Comparison of ENCODE assay signal across 8 cellular contexts in the genomic region with DNA sequence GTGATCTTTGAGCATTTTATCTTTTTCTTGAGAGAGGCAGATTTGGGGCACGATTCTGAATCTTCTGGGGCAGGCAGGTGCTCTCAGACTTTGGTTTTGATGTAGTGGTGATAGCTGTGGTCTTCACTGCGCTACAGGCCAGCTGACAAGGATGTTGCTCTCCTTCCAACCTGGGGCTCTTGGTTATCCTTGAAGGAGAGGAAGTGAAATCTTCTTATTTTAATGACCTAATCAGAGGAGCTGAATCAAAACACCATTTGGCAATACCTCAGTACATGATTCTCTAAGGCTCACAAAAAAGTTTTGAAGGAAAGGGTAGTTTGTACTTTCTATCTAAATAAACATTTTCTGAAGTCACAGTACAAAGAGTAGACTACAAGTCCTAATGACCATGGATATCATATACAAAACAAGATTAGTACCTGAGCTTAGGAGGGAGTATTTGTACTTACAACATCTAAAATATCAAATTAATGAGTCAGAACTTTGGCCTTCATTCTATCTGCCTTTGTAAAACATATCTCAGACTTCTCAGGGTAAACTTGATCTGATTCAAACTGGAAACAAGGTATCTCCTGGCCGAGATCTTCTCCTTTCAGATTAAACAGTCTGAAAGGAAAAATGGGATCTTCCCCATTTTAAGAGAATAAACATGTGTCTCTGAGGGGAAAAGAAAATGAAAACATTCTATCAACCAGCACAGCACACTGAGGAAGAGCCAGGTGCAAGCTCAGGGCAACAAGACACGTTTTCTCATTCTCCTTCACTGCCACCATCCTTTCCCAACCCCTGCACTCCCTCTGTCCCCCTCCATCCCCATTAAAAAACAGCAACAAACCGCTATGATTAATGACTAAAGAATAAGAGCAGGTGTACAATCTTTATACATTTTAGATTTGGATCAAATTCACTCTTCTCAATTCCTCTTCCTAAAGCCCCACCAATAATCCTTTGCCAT.
DNase-seq lines count a peak whose midpoint lies in the region; ATAC-seq, FAIRE-seq and TF ChIP-seq lines count a peak whose summit lies in the region.

No MANE protein-coding gene starts in this region.

- TF ChIP-seq RAD21 in liver (IDR thresholded peaks at IDR 0.05): no peak

- no peak for TF ChIP-seq CTCF in liver (IDR thresholded peaks at IDR 0.05; ENCODE audit: low read depth, low read length, missing input control)

- H3K9me3 ChIP-seq in T-helper 17 cell (ENCODE audit: control insufficient read depth, low read length, poor library complexity, severe bottlenecking) (no peaks in the 10 kb centered on the region), liver (ENCODE audit: control insufficient read depth in 4 of 4, low read length in 3 of 4) (no peaks in the 10 kb centered on the region)

- H3K27ac Mint-ChIP-seq in T-helper 17 cell: peak overlapping the region; percentile 51

- WGBS in liver: 72% methylated on average over 5 of the region's 5 CpGs

- no peak overlapping the region for H3K4me3 ChIP-seq in liver (ENCODE audit: low read depth in 1 of 3, low read length in 3 of 3)

- H3K9ac ChIP-seq in liver (ENCODE audit: low read depth in 1 of 2, low read length in 2 of 2): no peak overlapping the region

- H3K27me3 Mint-ChIP-seq in T-helper 17 cell: peaks cover 26% of the 10 kb centered on the region

- peaks cover 4% of the 10 kb centered on the region for H3K4me1 Mint-ChIP-seq in T-helper 17 cell

- H3K27me3 ChIP-seq in liver (ENCODE audit: control insufficient read depth in 4 of 4, insufficient read depth in 4 of 4, low read length in 3 of 4): no peaks in the 10 kb centered on the region

- H3K27ac ChIP-seq in liver (ENCODE audit: low read depth in 1 of 2, low read length in 2 of 2): peak overlapping the region; percentile 44 to 64

- H3K36me3 ChIP-seq in liver (ENCODE audit: control insufficient read depth in 4 of 4, insufficient read depth in 3 of 4, low read depth in 1 of 4, low read length in 3 of 4): no peaks in the 10 kb centered on the region

- H3K4me1 ChIP-seq in liver (ENCODE audit: control insufficient read depth in 4 of 4, insufficient read depth in 4 of 4, low read length in 3 of 4): peaks cover 0 to 3% (median 0%) of the 10 kb centered on the region in 4 donors

- FAIRE-seq in HTR-8/SVneo (lab: Jason Lieb, UNC): no peak

- H3K36me3 Mint-ChIP-seq in T-helper 17 cell (ENCODE audit: low read depth): no peaks in the 10 kb centered on the region

- H3K4me3 Mint-ChIP-seq in T-helper 17 cell: no peak overlapping the region

- DNase-seq in T-helper 17 cell: no peak
- DNase-seq in NCI-H146 (lab: John Stamatoyannopoulos, UW): no peak
- DNase-seq in HTR-8/SVneo (ENCODE audit: insufficient read length, low spot score): no peak
- no peak for DNase-seq in HK-2 (ENCODE audit: unreplicated experiment)

- peak; percentile 15 for ATAC-seq in GM18499 (IDR thresholded peaks at IDR 0.05; ENCODE audit: insufficient read depth, unreplicated experiment)
- ATAC-seq in HG02678 (IDR thresholded peaks at IDR 0.05; ENCODE audit: unreplicated experiment): peak; percentile 19
- ATAC-seq in T-helper 17 cell: no peak
- ATAC-seq in HG03378 (IDR thresholded peaks at IDR 0.05; ENCODE audit: unreplicated experiment): no peak

TF ChIP-seq in liver, 16 proteins besides CTCF, POLR2A, EP300 and RAD21:
- TF ChIP-seq TAF1 (conservative IDR thresholded peaks at IDR 0.05) (no peak), FOXA2 (IDR thresholded peaks at IDR 0.05) (no peak), HNF4A (conservative IDR thresholded peaks at IDR 0.05) (no peak), YY1 (IDR thresholded peaks at IDR 0.05) (no peak), EGR1 (IDR thresholded peaks at IDR 0.05; ENCODE audit: low read depth in 2 of 2) (no peak), JUND (IDR thresholded peaks at IDR 0.05) (no peak), NR2F2 (IDR thresholded peaks at IDR 0.05) (no peak), HNF4G (IDR thresholded peaks at IDR 0.05) (no peak), SP1 (IDR thresholded peaks at IDR 0.05) (no peak), FOXA1 (IDR thresholded peaks at IDR 0.05) (no peak), GABPA (IDR thresholded peaks at IDR 0.05 in 1 of 2, conservative IDR thresholded peaks at IDR 0.05 in 1 of 2) (no peak), RXRA (IDR thresholded peaks at IDR 0.05) (no peak)
- TF ChIP-seq, protein P1, sequence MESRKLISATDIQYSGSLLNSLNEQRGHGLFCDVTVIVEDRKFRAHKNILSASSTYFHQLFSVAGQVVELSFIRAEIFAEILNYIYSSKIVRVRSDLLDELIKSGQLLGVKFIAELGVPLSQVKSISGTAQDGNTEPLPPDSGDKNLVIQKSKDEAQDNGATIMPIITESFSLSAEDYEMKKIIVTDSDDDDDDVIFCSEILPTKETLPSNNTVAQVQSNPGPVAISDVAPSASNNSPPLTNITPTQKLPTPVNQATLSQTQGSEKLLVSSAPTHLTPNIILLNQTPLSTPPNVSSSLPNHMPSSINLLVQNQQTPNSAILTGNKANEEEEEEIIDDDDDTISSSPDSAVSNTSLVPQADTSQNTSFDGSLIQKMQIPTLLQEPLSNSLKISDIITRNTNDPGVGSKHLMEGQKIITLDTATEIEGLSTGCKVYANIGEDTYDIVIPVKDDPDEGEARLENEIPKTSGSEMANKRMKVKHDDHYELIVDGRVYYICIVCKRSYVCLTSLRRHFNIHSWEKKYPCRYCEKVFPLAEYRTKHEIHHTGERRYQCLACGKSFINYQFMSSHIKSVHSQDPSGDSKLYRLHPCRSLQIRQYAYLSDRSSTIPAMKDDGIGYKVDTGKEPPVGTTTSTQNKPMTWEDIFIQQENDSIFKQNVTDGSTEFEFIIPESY (IDR thresholded peaks at IDR 0.05): no peak
- TF ChIP-seq, protein P2, sequence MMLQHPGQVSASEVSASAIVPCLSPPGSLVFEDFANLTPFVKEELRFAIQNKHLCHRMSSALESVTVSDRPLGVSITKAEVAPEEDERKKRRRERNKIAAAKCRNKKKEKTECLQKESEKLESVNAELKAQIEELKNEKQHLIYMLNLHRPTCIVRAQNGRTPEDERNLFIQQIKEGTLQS (IDR thresholded peaks at IDR 0.05): no peak
- TF ChIP-seq, protein P3, sequence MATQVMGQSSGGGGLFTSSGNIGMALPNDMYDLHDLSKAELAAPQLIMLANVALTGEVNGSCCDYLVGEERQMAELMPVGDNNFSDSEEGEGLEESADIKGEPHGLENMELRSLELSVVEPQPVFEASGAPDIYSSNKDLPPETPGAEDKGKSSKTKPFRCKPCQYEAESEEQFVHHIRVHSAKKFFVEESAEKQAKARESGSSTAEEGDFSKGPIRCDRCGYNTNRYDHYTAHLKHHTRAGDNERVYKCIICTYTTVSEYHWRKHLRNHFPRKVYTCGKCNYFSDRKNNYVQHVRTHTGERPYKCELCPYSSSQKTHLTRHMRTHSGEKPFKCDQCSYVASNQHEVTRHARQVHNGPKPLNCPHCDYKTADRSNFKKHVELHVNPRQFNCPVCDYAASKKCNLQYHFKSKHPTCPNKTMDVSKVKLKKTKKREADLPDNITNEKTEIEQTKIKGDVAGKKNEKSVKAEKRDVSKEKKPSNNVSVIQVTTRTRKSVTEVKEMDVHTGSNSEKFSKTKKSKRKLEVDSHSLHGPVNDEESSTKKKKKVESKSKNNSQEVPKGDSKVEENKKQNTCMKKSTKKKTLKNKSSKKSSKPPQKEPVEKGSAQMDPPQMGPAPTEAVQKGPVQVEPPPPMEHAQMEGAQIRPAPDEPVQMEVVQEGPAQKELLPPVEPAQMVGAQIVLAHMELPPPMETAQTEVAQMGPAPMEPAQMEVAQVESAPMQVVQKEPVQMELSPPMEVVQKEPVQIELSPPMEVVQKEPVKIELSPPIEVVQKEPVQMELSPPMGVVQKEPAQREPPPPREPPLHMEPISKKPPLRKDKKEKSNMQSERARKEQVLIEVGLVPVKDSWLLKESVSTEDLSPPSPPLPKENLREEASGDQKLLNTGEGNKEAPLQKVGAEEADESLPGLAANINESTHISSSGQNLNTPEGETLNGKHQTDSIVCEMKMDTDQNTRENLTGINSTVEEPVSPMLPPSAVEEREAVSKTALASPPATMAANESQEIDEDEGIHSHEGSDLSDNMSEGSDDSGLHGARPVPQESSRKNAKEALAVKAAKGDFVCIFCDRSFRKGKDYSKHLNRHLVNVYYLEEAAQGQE (IDR thresholded peaks at IDR 0.05): no peak
- TF ChIP-seq, protein P4, sequence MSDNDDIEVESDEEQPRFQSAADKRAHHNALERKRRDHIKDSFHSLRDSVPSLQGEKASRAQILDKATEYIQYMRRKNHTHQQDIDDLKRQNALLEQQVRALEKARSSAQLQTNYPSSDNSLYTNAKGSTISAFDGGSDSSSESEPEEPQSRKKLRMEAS (IDR thresholded peaks at IDR 0.05): no peak
TF ChIP-seq in liver: peak in this region for 0.

Comparison
In these comparisons a context has a peak if more than half of its experiments do, and no peak if none do; other contexts are left out.
1. ATAC-seq: peak in GM18499 (single experiment) and HG02678 (single experiment); none in T-helper 17 cell (single experiment) and HG03378 (single experiment).